Comparison of ENCODE assay signal across 1 cellular context in the genomic region with DNA sequence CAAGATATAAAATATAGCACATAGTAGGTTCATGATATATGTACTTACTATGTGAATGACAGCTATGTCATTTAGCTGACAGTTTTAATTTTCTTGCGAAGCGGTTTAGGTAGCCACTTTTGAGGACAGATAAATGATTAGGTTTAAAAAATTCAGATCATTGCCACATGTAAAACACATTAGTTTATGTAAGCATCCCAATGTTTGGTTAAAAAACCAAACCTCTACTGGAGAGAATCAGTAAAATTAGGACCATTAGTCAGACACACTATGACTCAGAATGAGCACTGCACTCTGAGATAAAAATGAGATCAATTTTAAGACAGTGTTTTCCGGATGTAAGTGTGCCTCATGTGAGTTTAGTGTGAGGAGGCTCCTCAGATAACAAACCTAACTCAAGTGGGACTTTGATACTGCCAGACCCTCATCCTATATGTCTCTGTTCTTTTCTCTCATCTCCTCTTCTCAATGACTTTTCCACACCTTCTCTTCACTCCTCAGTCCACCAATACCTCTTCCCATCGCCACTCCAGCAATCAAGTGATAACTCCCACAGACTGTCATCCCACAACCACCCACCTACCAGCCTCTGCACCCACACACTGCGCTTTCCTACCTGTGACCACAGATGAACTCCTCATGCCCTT.
TF ChIP-seq lines count a peak whose summit lies in the region.

No MANE protein-coding gene starts in this region.

TF ChIP-seq in K562, 482 proteins besides CTCF, POLR2A, EP300 and RAD21 (continued from another document and continues in another):
- TF ChIP-seq SNRNP70 (optimal IDR thresholded peaks at IDR 0.05; ENCODE audit: low read depth, low read length) (no peak), LEF1 (IDR thresholded peaks at IDR 0.05) (peak; percentile 84), ZBTB1 (CRISPR knock-in tag; IDR thresholded peaks at IDR 0.05; ENCODE audit: borderline replicate concordance, low read depth) (no peak), KLF16 (IDR thresholded peaks at IDR 0.05) (peak; percentile 77), ESRRA (IDR thresholded peaks at IDR 0.05; ENCODE audit: borderline replicate concordance, low read depth) (no peak), MECOM (CRISPR knock-in tag; IDR thresholded peaks at IDR 0.05) (no peak), MAZ (CRISPR knock-in tag; conservative IDR thresholded peaks at IDR 0.05 in 1 of 2, IDR thresholded peaks at IDR 0.05 in 1 of 2) (no peak), ESRRB (CRISPR knock-in tag; IDR thresholded peaks at IDR 0.05; ENCODE audit: borderline replicate concordance) (no peak), KLF6 (CRISPR knock-in tag; IDR thresholded peaks at IDR 0.05; ENCODE audit: borderline replicate concordance) (no peak), ZNF785 (CRISPR knock-in tag; IDR thresholded peaks at IDR 0.05) (no peak), RFX5 (IDR thresholded peaks at IDR 0.05; ENCODE audit: low read depth, low read length) (no peak), EHMT2 (IDR thresholded peaks at IDR 0.05) (peak; percentile 73; the same call in 1 of the 2 replicates), C11orf30 (IDR thresholded peaks at IDR 0.05; ENCODE audit: low read depth) (0 out of 2 replicates have a peak, but pooled peaks have one; percentile 3), ZSCAN29 (IDR thresholded peaks at IDR 0.05) (no peak), ARNT (IDR thresholded peaks at IDR 0.05) (peak; percentile 74 to 82), ATF7 (IDR thresholded peaks at IDR 0.05) (peak; percentile 84), NELFE (IDR thresholded peaks at IDR 0.05; ENCODE audit: insufficient read depth, insufficient read length) (no peak), CBX5 (IDR thresholded peaks at IDR 0.05; ENCODE audit: borderline replicate concordance, low read depth) (no peak), HDGF (IDR thresholded peaks at IDR 0.05) (peak; percentile 89), MEF2D (tag; conservative IDR thresholded peaks at IDR 0.05; ENCODE audit: low read depth) (peak; percentile 58; the same call in 1 of the 2 replicates), ZKSCAN1 (IDR thresholded peaks at IDR 0.05; ENCODE audit: low read depth, low read length) (peak; percentile 96), KDM1A (IDR thresholded peaks at IDR 0.05) (peak; percentile 75 to 77), PTRF (tag; IDR thresholded peaks at IDR 0.05) (no peak), FOXK1 (CRISPR knock-in tag; IDR thresholded peaks at IDR 0.05; ENCODE audit: borderline replicate concordance) (no peak), ZFP1 (CRISPR knock-in tag; IDR thresholded peaks at IDR 0.05) (no peak), CEBPG (CRISPR knock-in tag; IDR thresholded peaks at IDR 0.05) (no peak), CEBPG (tag; conservative IDR thresholded peaks at IDR 0.05 in 1 of 2, IDR thresholded peaks at IDR 0.05 in 1 of 2) (no peak), FUS (optimal IDR thresholded peaks at IDR 0.05; ENCODE audit: low read depth, low read length) (no peak), FOXM1 (IDR thresholded peaks at IDR 0.05; ENCODE audit: low read depth) (peak; percentile 74), FOXM1 (CRISPR knock-in tag; IDR thresholded peaks at IDR 0.05; ENCODE audit: low read depth) (no peak), NUFIP1 (IDR thresholded peaks at IDR 0.05; ENCODE audit: partially characterized antibody) (no peak), NFE2L1 (tag; IDR thresholded peaks at IDR 0.05; ENCODE audit: borderline replicate concordance, low read depth) (no peak), ZNF668 (CRISPR knock-in tag; IDR thresholded peaks at IDR 0.05) (no peak), SRSF3 (IDR thresholded peaks at IDR 0.05; ENCODE audit: insufficient read depth, low read length) (no peak), ZNF444 (CRISPR knock-in tag; IDR thresholded peaks at IDR 0.05) (no peak), ZNF224 (CRISPR knock-in tag; IDR thresholded peaks at IDR 0.05) (no peak), RFX1 (IDR thresholded peaks at IDR 0.05) (no peak), ZNF282 (CRISPR knock-in tag; IDR thresholded peaks at IDR 0.05) (no peak), SIN3A (IDR thresholded peaks at IDR 0.05; ENCODE audit: borderline replicate concordance in 2 of 2, control insufficient read depth in 1 of 2, low read depth in 2 of 2, low read length in 2 of 2) (no peak), NEUROD1 (IDR thresholded peaks at IDR 0.05; ENCODE audit: borderline replicate concordance, low read depth, low read length, partially characterized antibody) (peak; percentile 57), HLTF (IDR thresholded peaks at IDR 0.05) (no peak), ELF2 (CRISPR knock-in tag; IDR thresholded peaks at IDR 0.05) (no peak), ZNF311 (CRISPR knock-in tag; IDR thresholded peaks at IDR 0.05) (no peak), DACH1 (IDR thresholded peaks at IDR 0.05; ENCODE audit: partially characterized antibody) (peak; percentile 91), EWSR1 (IDR thresholded peaks at IDR 0.05; ENCODE audit: borderline replicate concordance, low read depth, partially characterized antibody) (no peak), ARID2 (IDR thresholded peaks at IDR 0.05) (no peak; the same call in 1 of the 2 replicates)
- TF ChIP-seq, protein P1, sequence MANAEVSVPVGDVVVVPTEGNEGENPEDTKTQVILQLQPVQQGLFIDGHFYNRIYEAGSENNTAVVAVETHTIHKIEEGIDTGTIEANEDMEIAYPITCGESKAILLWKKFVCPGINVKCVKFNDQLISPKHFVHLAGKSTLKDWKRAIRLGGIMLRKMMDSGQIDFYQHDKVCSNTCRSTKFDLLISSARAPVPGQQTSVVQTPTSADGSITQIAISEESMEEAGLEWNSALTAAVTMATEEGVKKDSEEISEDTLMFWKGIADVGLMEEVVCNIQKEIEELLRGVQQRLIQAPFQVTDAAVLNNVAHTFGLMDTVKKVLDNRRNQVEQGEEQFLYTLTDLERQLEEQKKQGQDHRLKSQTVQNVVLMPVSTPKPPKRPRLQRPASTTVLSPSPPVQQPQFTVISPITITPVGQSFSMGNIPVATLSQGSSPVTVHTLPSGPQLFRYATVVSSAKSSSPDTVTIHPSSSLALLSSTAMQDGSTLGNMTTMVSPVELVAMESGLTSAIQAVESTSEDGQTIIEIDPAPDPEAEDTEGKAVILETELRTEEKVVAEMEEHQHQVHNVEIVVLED (CRISPR knock-in tag; IDR thresholded peaks at IDR 0.05), result no peak
- TF ChIP-seq, protein P2, sequence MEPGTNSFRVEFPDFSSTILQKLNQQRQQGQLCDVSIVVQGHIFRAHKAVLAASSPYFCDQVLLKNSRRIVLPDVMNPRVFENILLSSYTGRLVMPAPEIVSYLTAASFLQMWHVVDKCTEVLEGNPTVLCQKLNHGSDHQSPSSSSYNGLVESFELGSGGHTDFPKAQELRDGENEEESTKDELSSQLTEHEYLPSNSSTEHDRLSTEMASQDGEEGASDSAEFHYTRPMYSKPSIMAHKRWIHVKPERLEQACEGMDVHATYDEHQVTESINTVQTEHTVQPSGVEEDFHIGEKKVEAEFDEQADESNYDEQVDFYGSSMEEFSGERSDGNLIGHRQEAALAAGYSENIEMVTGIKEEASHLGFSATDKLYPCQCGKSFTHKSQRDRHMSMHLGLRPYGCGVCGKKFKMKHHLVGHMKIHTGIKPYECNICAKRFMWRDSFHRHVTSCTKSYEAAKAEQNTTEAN (CRISPR knock-in tag; IDR thresholded peaks at IDR 0.05), result no peak
- TF ChIP-seq, protein P3, sequence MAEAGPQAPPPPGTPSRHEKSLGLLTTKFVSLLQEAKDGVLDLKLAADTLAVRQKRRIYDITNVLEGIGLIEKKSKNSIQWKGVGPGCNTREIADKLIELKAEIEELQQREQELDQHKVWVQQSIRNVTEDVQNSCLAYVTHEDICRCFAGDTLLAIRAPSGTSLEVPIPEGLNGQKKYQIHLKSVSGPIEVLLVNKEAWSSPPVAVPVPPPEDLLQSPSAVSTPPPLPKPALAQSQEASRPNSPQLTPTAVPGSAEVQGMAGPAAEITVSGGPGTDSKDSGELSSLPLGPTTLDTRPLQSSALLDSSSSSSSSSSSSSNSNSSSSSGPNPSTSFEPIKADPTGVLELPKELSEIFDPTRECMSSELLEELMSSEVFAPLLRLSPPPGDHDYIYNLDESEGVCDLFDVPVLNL (CRISPR knock-in tag; IDR thresholded peaks at IDR 0.05; ENCODE audit: low read depth), result no peak
- TF ChIP-seq, protein P4, sequence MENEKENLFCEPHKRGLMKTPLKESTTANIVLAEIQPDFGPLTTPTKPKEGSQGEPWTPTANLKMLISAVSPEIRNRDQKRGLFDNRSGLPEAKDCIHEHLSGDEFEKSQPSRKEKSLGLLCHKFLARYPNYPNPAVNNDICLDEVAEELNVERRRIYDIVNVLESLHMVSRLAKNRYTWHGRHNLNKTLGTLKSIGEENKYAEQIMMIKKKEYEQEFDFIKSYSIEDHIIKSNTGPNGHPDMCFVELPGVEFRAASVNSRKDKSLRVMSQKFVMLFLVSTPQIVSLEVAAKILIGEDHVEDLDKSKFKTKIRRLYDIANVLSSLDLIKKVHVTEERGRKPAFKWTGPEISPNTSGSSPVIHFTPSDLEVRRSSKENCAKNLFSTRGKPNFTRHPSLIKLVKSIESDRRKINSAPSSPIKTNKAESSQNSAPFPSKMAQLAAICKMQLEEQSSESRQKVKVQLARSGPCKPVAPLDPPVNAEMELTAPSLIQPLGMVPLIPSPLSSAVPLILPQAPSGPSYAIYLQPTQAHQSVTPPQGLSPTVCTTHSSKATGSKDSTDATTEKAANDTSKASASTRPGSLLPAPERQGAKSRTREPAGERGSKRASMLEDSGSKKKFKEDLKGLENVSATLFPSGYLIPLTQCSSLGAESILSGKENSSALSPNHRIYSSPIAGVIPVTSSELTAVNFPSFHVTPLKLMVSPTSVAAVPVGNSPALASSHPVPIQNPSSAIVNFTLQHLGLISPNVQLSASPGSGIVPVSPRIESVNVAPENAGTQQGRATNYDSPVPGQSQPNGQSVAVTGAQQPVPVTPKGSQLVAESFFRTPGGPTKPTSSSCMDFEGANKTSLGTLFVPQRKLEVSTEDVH (IDR thresholded peaks at IDR 0.05; ENCODE audit: low read depth, partially characterized antibody), result no peak
- TF ChIP-seq, protein P5, sequence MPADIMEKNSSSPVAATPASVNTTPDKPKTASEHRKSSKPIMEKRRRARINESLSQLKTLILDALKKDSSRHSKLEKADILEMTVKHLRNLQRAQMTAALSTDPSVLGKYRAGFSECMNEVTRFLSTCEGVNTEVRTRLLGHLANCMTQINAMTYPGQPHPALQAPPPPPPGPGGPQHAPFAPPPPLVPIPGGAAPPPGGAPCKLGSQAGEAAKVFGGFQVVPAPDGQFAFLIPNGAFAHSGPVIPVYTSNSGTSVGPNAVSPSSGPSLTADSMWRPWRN (IDR thresholded peaks at IDR 0.05; ENCODE audit: low read depth), result peak; percentile 74
- TF ChIP-seq, protein P6, sequence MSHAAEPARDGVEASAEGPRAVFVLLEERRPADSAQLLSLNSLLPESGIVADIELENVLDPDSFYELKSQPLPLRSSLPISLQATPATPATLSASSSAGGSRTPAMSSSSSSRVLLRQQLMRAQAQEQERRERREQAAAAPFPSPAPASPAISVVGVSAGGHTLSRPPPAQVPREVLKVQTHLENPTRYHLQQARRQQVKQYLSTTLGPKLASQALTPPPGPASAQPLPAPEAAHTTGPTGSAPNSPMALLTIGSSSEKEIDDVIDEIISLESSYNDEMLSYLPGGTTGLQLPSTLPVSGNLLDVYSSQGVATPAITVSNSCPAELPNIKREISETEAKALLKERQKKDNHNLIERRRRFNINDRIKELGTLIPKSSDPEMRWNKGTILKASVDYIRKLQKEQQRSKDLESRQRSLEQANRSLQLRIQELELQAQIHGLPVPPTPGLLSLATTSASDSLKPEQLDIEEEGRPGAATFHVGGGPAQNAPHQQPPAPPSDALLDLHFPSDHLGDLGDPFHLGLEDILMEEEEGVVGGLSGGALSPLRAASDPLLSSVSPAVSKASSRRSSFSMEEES (CRISPR knock-in tag; IDR thresholded peaks at IDR 0.05), result no peak
- TF ChIP-seq, protein P7, sequence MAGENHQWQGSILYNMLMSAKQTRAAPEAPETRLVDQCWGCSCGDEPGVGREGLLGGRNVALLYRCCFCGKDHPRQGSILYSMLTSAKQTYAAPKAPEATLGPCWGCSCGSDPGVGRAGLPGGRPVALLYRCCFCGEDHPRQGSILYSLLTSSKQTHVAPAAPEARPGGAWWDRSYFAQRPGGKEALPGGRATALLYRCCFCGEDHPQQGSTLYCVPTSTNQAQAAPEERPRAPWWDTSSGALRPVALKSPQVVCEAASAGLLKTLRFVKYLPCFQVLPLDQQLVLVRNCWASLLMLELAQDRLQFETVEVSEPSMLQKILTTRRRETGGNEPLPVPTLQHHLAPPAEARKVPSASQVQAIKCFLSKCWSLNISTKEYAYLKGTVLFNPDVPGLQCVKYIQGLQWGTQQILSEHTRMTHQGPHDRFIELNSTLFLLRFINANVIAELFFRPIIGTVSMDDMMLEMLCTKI (IDR thresholded peaks at IDR 0.05; ENCODE audit: partially characterized antibody), result no peak
- TF ChIP-seq, protein P8, sequence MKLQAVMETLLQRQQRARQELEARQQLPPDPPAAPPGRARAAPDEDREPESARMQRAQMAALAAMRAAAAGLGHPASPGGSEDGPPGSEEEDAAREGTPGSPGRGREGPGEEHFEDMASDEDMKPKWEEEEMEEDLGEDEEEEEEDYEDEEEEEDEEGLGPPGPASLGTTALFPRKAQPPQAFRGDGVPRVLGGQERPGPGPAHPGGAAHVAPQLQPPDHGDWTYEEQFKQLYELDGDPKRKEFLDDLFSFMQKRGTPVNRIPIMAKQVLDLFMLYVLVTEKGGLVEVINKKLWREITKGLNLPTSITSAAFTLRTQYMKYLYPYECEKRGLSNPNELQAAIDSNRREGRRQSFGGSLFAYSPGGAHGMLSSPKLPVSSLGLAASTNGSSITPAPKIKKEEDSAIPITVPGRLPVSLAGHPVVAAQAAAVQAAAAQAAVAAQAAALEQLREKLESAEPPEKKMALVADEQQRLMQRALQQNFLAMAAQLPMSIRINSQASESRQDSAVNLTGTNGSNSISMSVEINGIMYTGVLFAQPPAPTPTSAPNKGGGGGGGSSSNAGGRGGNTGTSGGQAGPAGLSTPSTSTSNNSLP (IDR thresholded peaks at IDR 0.05; ENCODE audit: borderline replicate concordance, low read depth, low read length), result peak; percentile 67; the same call in 1 of the 2 replicates
- TF ChIP-seq, protein P9, sequence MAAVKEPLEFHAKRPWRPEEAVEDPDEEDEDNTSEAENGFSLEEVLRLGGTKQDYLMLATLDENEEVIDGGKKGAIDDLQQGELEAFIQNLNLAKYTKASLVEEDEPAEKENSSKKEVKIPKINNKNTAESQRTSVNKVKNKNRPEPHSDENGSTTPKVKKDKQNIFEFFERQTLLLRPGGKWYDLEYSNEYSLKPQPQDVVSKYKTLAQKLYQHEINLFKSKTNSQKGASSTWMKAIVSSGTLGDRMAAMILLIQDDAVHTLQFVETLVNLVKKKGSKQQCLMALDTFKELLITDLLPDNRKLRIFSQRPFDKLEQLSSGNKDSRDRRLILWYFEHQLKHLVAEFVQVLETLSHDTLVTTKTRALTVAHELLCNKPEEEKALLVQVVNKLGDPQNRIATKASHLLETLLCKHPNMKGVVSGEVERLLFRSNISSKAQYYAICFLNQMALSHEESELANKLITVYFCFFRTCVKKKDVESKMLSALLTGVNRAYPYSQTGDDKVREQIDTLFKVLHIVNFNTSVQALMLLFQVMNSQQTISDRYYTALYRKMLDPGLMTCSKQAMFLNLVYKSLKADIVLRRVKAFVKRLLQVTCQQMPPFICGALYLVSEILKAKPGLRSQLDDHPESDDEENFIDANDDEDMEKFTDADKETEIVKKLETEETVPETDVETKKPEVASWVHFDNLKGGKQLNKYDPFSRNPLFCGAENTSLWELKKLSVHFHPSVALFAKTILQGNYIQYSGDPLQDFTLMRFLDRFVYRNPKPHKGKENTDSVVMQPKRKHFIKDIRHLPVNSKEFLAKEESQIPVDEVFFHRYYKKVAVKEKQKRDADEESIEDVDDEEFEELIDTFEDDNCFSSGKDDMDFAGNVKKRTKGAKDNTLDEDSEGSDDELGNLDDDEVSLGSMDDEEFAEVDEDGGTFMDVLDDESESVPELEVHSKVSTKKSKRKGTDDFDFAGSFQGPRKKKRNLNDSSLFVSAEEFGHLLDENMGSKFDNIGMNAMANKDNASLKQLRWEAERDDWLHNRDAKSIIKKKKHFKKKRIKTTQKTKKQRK (IDR thresholded peaks at IDR 0.05; ENCODE audit: borderline replicate concordance, low read depth, low read length), result no peak
